In genomic region chr6:139262519-139263300, GRCh38 we compare ENCODE assay signal across 9 cellular contexts. TPM values are rescaled to one million over a fixed set of nuclear protein-coding genes. Genes with fewer than 3 reads are reported as not detected.
DNase-seq lines count a peak whose midpoint lies in the region; ATAC-seq and TF ChIP-seq lines count a peak whose summit lies in the region.
"Had no signal": no experiment of that assay in that cellular context is flagged by ENCODE, and none has a peak within 500 bp of the region (broad histone marks: within the 10 kb centered on the region; RNA-seq: fewer than 3 reads in every experiment).

No MANE protein-coding gene starts in this region.

- no peak for TF ChIP-seq CTCF in chondrocyte (IDR thresholded peaks at IDR 0.05)

- H3K27me3 Mint-ChIP-seq in chondrocyte (ENCODE audit: low read depth): peaks cover 2% of the 10 kb centered on the region
- H3K27me3 Mint-ChIP-seq: dendritic cell treated with granulocyte-macrophage colony-stimulating factor and Interleukin-4, amounts not matched to agents 40 ng/mL and 50 ng/mL, for 4 days had no signal

- H3K36me3 Mint-ChIP-seq in activated naive CD4-positive, alpha-beta T cell treated with anti-CD3 and anti-CD28 coated beads, Interleukin-2, amount 50 U/mL, for 72 hours: no peaks in the 10 kb centered on the region
- H3K36me3 Mint-ChIP-seq in chondrocyte (ENCODE audit: low read depth): no peaks in the 10 kb centered on the region

- H3K9me3 Mint-ChIP-seq in activated naive CD4-positive, alpha-beta T cell treated with anti-CD3 and anti-CD28 coated beads, Interleukin-2, amount 50 U/mL, for 72 hours: peaks cover 4 to 5% of the 10 kb centered on the region in 2 donors
- no peaks in the 10 kb centered on the region for H3K9me3 Mint-ChIP-seq in chondrocyte (ENCODE audit: low read depth)
- H3K9me3 Mint-ChIP-seq: dendritic cell treated with granulocyte-macrophage colony-stimulating factor and Interleukin-4, amounts not matched to agents 40 ng/mL and 50 ng/mL, for 4 days had no signal

- peak; percentile 48 for DNase-seq in NCI-H1092 (lab: John Stamatoyannopoulos, UW)
- peak in 1 of 2 donors; percentile 32 for DNase-seq in activated naive CD4-positive, alpha-beta T cell treated with anti-CD3 and anti-CD28 coated beads, Interleukin-2, amount 50 U/mL, for 72 hours (ENCODE audit: low spot score in 2 of 2)
- DNase-seq in stimulated activated naive CD4-positive, alpha-beta T cell treated with Interleukin-2 at 50 U/mL for 16 hours (lab: John Stamatoyannopoulos, UW): peak; percentile 16
- no peak for DNase-seq in DMS153 treated with DMSO at 0.1 percent for 48 hours (lab: John Stamatoyannopoulos, UW; ENCODE audit: unreplicated experiment)
- no peak for DNase-seq in cerebellar cortex (ENCODE audit: low spot score)
- no peak for DNase-seq in chondrocyte (ENCODE audit: low spot score)

- H3K4me3 Mint-ChIP-seq in chondrocyte (ENCODE audit: unreplicated experiment): no peak overlapping the region
- H3K4me3 Mint-ChIP-seq: dendritic cell treated with granulocyte-macrophage colony-stimulating factor and Interleukin-4, amounts not matched to agents 40 ng/mL and 50 ng/mL, for 4 days had no signal

- peak overlapping the region; percentile 87 to 98 for H3K27ac Mint-ChIP-seq in activated naive CD4-positive, alpha-beta T cell treated with anti-CD3 and anti-CD28 coated beads, Interleukin-2, amount 50 U/mL, for 72 hours
- H3K27ac Mint-ChIP-seq in chondrocyte (ENCODE audit: unreplicated experiment): no peak overlapping the region
- H3K27ac Mint-ChIP-seq: dendritic cell treated with granulocyte-macrophage colony-stimulating factor and Interleukin-4, amounts not matched to agents 40 ng/mL and 50 ng/mL, for 4 days had no signal

- H3K4me1 Mint-ChIP-seq in chondrocyte (ENCODE audit: low read depth): no peaks in the 10 kb centered on the region

- ATAC-seq in GM18499 (IDR thresholded peaks at IDR 0.05; ENCODE audit: insufficient read depth, unreplicated experiment) (peak; percentile 92), GM21619 (IDR thresholded peaks at IDR 0.05; ENCODE audit: unreplicated experiment) (peak; percentile 88)
- peak; percentile 98 to 99 for ATAC-seq in activated naive CD4-positive, alpha-beta T cell treated with anti-CD3 and anti-CD28 coated beads, Interleukin-2, amount 50 U/mL, for 72 hours

RNA-seq across cellular contexts. Expression of gene TXLNB, which starts 29.1 kb away (rescaled TPM):
- under 1 TPM; 0.31 to 0.32 TPM for total RNA-seq in activated naive CD4-positive, alpha-beta T cell treated with anti-CD3 and anti-CD28 coated beads, Interleukin-2, amount 50 U/mL, for 72 hours
- 0.05 to 0.46 TPM (median 0.10 TPM) in 3 replicates for total RNA-seq in chondrocyte

Comparison
In these comparisons a context has a peak if more than half of its experiments do, and no peak if none do; other contexts are left out.
1. DNase-seq: peak in NCI-H1092 (single experiment) and stimulated activated naive CD4-positive, alpha-beta T cell treated with Interleukin-2 at 50 U/mL for 16 hours (single experiment); none in DMS153 treated with DMSO at 0.1 percent for 48 hours (single experiment), cerebellar cortex (single experiment) and chondrocyte (single experiment).
2. Peak in every context shown above with its lines, with median percentiles within 50 percentile points of each other: ATAC-seq.